In the genomic region with DNA sequence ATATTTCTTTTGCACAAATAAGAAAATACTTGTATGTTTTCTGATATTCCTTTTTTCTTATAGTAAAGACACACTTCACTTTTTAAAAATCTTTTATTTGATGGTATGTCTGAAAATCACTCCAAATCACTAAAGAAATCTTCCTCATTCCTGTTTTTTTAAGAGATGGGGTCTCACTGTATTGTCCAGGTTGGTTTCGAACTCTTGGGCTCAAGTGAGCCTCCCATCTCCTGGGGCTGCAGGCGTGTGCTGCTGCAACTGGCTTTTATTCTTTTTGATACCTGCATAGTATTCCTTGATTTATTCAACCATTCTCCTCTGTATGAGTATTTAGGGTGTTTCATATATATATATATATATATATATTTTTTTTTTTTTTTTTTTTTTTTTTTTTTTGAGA, we compare ENCODE assay signal across 29 cellular contexts.
"Had no signal": no experiment of that assay in that cellular context is flagged by ENCODE, and none has a peak within 500 bp of the region (broad histone marks: within the 10 kb centered on the region; RNA-seq: fewer than 3 reads in every experiment).

No MANE protein-coding gene starts in this region.

- DNase-seq: colonic mucosa; cortex of kidney; dermis blood vessel endothelial cell; dorsolateral prefrontal cortex; effector CD4-positive, alpha-beta T cell; effector CD8-positive, alpha-beta T cell; effector memory CD4-positive, alpha-beta T cell; effector memory CD8-positive, alpha-beta T cell; endodermal cell; erythroblast; esophagus squamous epithelium; foreskin fibroblast; foreskin keratinocyte; foreskin melanocyte; gastrocnemius medialis; glutamatergic neuron; head of caudate nucleus; heart left ventricle; heart right ventricle had no signal

- ATAC-seq: effector memory CD8-positive, alpha-beta T cell; esophagus mucosa; foreskin keratinocyte; gastrocnemius medialis; gastroesophageal sphincter; heart left ventricle; heart right ventricle had no signal

- H3K4me1 ChIP-seq: colonic mucosa, esophagus squamous epithelium had no signal

- H3K9me3 ChIP-seq: colonic mucosa, esophagus muscularis mucosa, esophagus squamous epithelium, gastrocnemius medialis, gastroesophageal sphincter had no signal

- H2AFZ ChIP-seq: hepatocyte had no signal

- H3K4me3 ChIP-seq: colonic mucosa, coronary artery, dorsolateral prefrontal cortex, esophagus muscularis mucosa, esophagus squamous epithelium, gastrocnemius medialis, gastroesophageal sphincter, heart left ventricle, heart right ventricle, hepatocyte had no signal

- H3K27me3 ChIP-seq: colonic mucosa, dorsolateral prefrontal cortex, esophagus muscularis mucosa, esophagus squamous epithelium, foreskin keratinocyte, gastrocnemius medialis, gastroesophageal sphincter, heart left ventricle, heart right ventricle, hepatocyte had no signal

- H3K27ac ChIP-seq: colonic mucosa, coronary artery, dorsolateral prefrontal cortex, epithelial cell of prostate, esophagus muscularis mucosa, esophagus squamous epithelium, foreskin keratinocyte, gastrocnemius medialis, gastroesophageal sphincter, heart left ventricle, heart right ventricle, hepatocyte had no signal

- FAIRE-seq: colon, endometrium, endothelial cell of umbilical vein, frontal cortex had no signal

- H3K4me2 ChIP-seq: hepatocyte had no signal

- H3K36me3 ChIP-seq: colonic mucosa, esophagus muscularis mucosa, esophagus squamous epithelium, gastrocnemius medialis, gastroesophageal sphincter, heart left ventricle, heart right ventricle had no signal
